8 cellular contexts compared by ENCODE assay signal in genomic region chr7:73842248-73842895, GRCh38. TPM values are rescaled to one million over a fixed set of nuclear protein-coding genes. Genes with fewer than 3 reads are reported as not detected.
DNase-seq lines count a peak whose midpoint lies in the region; ATAC-seq, FAIRE-seq and TF ChIP-seq lines count a peak whose summit lies in the region.

TSS of gene METTL27 (minus strand) at chr7:73842516. CDS start at chr7:73842140, 376 bp downstream.

- peak; percentile 98 for DNase-seq in GM12891 (ENCODE audit: insufficient read length, low spot score)
- DNase-seq in NCI-H1417 (lab: John Stamatoyannopoulos, UW): peak; percentile 92 to 96 (median 93)
- DNase-seq in SW 1271 (lab: John Stamatoyannopoulos, UW): peak; percentile 84 to 92
- DNase-seq in adipocyte (ENCODE audit: low read depth): peak; percentile 98
- peak; percentile 92 to 94 for DNase-seq in heart right ventricle
- DNase-seq in posterior vena cava (ENCODE audit: low spot score): peak; percentile 97
- peak; percentile 95 for DNase-seq in ureter (ENCODE audit: low spot score)

- H3K36me3 ChIP-seq in adipocyte (ENCODE audit: control insufficient read depth, insufficient read depth, low read length, severe bottlenecking) (no peaks in the 10 kb centered on the region), heart right ventricle (no peaks in the 10 kb centered on the region)

- H3K9ac ChIP-seq in adipocyte (ENCODE audit: low read length): peak within 1 kb of the TSS; percentile 86

- H3K9me3 ChIP-seq in adipocyte (ENCODE audit: control insufficient read depth, low read length): no peaks in the 10 kb centered on the region
- no peaks in the 10 kb centered on the region for H3K9me3 ChIP-seq in heart right ventricle

- H3K4me1 ChIP-seq in adipocyte (ENCODE audit: control insufficient read depth, insufficient read depth, low read length) (peaks cover 17% of the 10 kb centered on the region), heart right ventricle (peaks cover 0 to 45% (median 14%) of the 10 kb centered on the region in 9 donors)

- FAIRE-seq in GM12891 (lab: Jason Lieb, UNC): peak; percentile 87

- no peak for TF ChIP-seq CTCF in heart right ventricle (IDR thresholded peaks at IDR 0.05)

- H3K27me3 ChIP-seq in adipocyte (replicated peaks; ENCODE audit: control insufficient read depth, insufficient read depth, low read length) (no peaks in the 10 kb centered on the region), heart right ventricle (peaks cover 0 to 6% (median 0%) of the 10 kb centered on the region in 7 donors)

- 0 out of 2 replicates have a peak, but pooled peaks have one; percentile 35 for TF ChIP-seq POLR2A in GM12891 (IDR thresholded peaks at IDR 0.05; ENCODE audit: low read depth, low read length)

- intact Hi-C loops in heart right ventricle (cut with DNase I): loop anchor here in 1 of 10 donors (10.0 kb wide), 1 partner anchor 108 kb away; the partner anchor contains the start of gene ABHD11
- intact Hi-C loops in posterior vena cava (cut with DNase I): no loop called here

- H3K4me3 ChIP-seq in adipocyte (ENCODE audit: low read length) (peak within 1 kb of the TSS; percentile 87), heart right ventricle (peak within 1 kb of the TSS; percentile 36 to 81 (median 60))

- WGBS in heart right ventricle, 2 donors: 1% methylated on average over 25 to 31 of the region's 35 CpGs

- peak within 1 kb of the TSS in 6 of 10 donors; percentile 10 to 82 (median 67) for H3K27ac ChIP-seq in heart right ventricle

- ATAC-seq in HG02759 (IDR thresholded peaks at IDR 0.05; ENCODE audit: unreplicated experiment) (peak; percentile 98), heart right ventricle (peak; percentile 94 to 98 (median 98))

TF ChIP-seq in GM12891, 5 proteins besides CTCF, POLR2A, EP300 and RAD21:
- TF ChIP-seq SPI1 (IDR thresholded peaks at IDR 0.05; ENCODE audit: low read depth, low read length): no peak
- TF ChIP-seq TAF1 (IDR thresholded peaks at IDR 0.05; ENCODE audit: low read depth, low read length): 0 out of 2 replicates have a peak, but pooled peaks have one; percentile 13
- TF ChIP-seq POLR2AphosphoS5 (IDR thresholded peaks at IDR 0.05; ENCODE audit: low read depth, low read length): no peak
- 0 out of 2 replicates have a peak, but pooled peaks have one; percentile 4 for TF ChIP-seq POU2F2 (IDR thresholded peaks at IDR 0.05; ENCODE audit: low read depth, low read length)
- no peak for TF ChIP-seq PAX5 (IDR thresholded peaks at IDR 0.05; ENCODE audit: insufficient read depth, low read length, severe bottlenecking)
TF ChIP-seq in GM12891: peak in this region for 2.

RNA-seq across cellular contexts. Expression of gene METTL27, which starts in this region (rescaled TPM):
- polyA plus RNA-seq in GM12891 (2012; ENCODE audit: low read depth, missing spikeins): 0.41 TPM
- total RNA-seq in heart right ventricle (1 to 10 TPM in 1 of 10 donors, under 1 TPM in 7, not detected in 2; 0.31 to 1.3 (median 0.47) TPM), posterior vena cava (1 to 10 TPM in 1 of 2 donors, under 1 TPM in 1; 0.90 to 5.1 TPM), ureter (14.4 TPM)
- under 1 TPM in 1 of 2 donors, not detected in 1; 0.16 TPM for polyA plus RNA-seq in heart right ventricle

Comparison
In these comparisons a context has a peak if more than half of its experiments do, and no peak if none do; other contexts are left out.
1. Peak in every context shown above with its lines: DNase-seq, ATAC-seq, H3K4me3 ChIP-seq and H3K27ac ChIP-seq.